ENCODE assay signal across 9 cellular contexts in genomic region chr2:231665208-231665921, GRCh38. TPM values are rescaled to one million over a fixed set of nuclear protein-coding genes. Genes with fewer than 3 reads are reported as not detected.
DNase-seq lines count a peak whose midpoint lies in the region; ATAC-seq and TF ChIP-seq lines count a peak whose summit lies in the region.
"Had no signal": no experiment of that assay in that cellular context is flagged by ENCODE, and none has a peak within 500 bp of the region (broad histone marks: within the 10 kb centered on the region; RNA-seq: fewer than 3 reads in every experiment).

No MANE protein-coding gene starts in this region.

- no peak overlapping the region for H3K4me3 ChIP-seq in body of pancreas
- H3K4me3 ChIP-seq in mucosa of rectum (ENCODE audit: low read length in 2 of 2) = peak overlapping the region; percentile 78 to 91

- H3K27me3 Mint-ChIP-seq in activated CD4-positive, alpha-beta T cell treated with anti-CD3 and anti-CD28 coated beads, Interleukin-2, amount 10 ng/mL, durations not matched to agents 24 days and 14 days = no peaks in the 10 kb centered on the region
- H3K27me3 Mint-ChIP-seq in type B pancreatic cell (no peaks in the 10 kb centered on the region), T-helper 17 cell (no peaks in the 10 kb centered on the region)

- peak overlapping the region; percentile 99 to 100 for H3K9ac ChIP-seq in mucosa of rectum (ENCODE audit: low read depth in 1 of 2, low read length in 2 of 2)

- peak overlapping the region; percentile 9 for H3K27ac Mint-ChIP-seq in activated CD4-positive, alpha-beta T cell treated with anti-CD3 and anti-CD28 coated beads, Interleukin-2, amount 10 ng/mL, durations not matched to agents 24 days and 14 days
- H3K27ac Mint-ChIP-seq in type B pancreatic cell = peak overlapping the region; percentile 94
- H3K27ac Mint-ChIP-seq in T-helper 17 cell = no peak overlapping the region

- no peaks in the 10 kb centered on the region for H3K36me3 Mint-ChIP-seq in activated CD4-positive, alpha-beta T cell treated with anti-CD3 and anti-CD28 coated beads, Interleukin-2, amount 10 ng/mL, durations not matched to agents 24 days and 14 days (ENCODE audit: low read depth)
- no peaks in the 10 kb centered on the region for H3K36me3 Mint-ChIP-seq in type B pancreatic cell
- no peaks in the 10 kb centered on the region for H3K36me3 Mint-ChIP-seq in T-helper 17 cell (ENCODE audit: low read depth)

- ATAC-seq in body of pancreas = no peak
- ATAC-seq in HG03025 (IDR thresholded peaks at IDR 0.05; ENCODE audit: low FRiP score, unreplicated experiment) = no peak
- ATAC-seq in T-helper 17 cell = no peak

- no peaks in the 10 kb centered on the region for H3K27me3 ChIP-seq in body of pancreas
- no peaks in the 10 kb centered on the region for H3K27me3 ChIP-seq in mucosa of rectum (ENCODE audit: control insufficient read depth in 2 of 2, insufficient read depth in 2 of 2, low read length in 2 of 2)

- intact Hi-C loops in activated CD4-positive, alpha-beta T cell treated with anti-CD3 and anti-CD28 coated beads, Interleukin-2, amount 10 ng/mL, durations not matched to agents 24 days and 14 days (cut with micrococcal nuclease) = no loop called here
- intact Hi-C loops in body of pancreas (cut with DNase I) = no loop called here

- DNase-seq in activated CD4-positive, alpha-beta T cell treated with anti-CD3 and anti-CD28 coated beads, Interleukin-2, amount 10 ng/mL, durations not matched to agents 24 days and 14 days = no peak
- DNase-seq in activated CD4-positive, alpha-beta T cell treated with anti-CD3 and anti-CD28 coated beads, Interleukin-2, amount 50 U/mL, for 1 hour = no peak
- no peak for DNase-seq in body of pancreas
- DNase-seq in type B pancreatic cell (ENCODE audit: extremely low spot score, unreplicated experiment) = no peak
- DNase-seq in DMS79 treated with DMSO at 0.1 percent for 48 hours (lab: John Stamatoyannopoulos, UW) = no peak
- no peak for DNase-seq in T-helper 17 cell
- DNase-seq: activated gamma-delta T cell treated with Interleukin-2 at 50 U/mL for 16 hours had no signal

- H3K27ac ChIP-seq in body of pancreas (peak overlapping the region; percentile 99 to 100 (median 100)), mucosa of rectum (ENCODE audit: low read depth in 2 of 2, low read length in 2 of 2) (peak overlapping the region; percentile 100)

- TF ChIP-seq CTCF in body of pancreas (IDR thresholded peaks at IDR 0.05) (no peak), type B pancreatic cell (conservative IDR thresholded peaks at IDR 0.05) (no peak)

- TF ChIP-seq POLR2A in body of pancreas (IDR thresholded peaks at IDR 0.05) = no peak

- H3K36me3 ChIP-seq in body of pancreas (replicated peaks in 1 of 2; ENCODE audit: insufficient read depth in 1 of 2, low read depth in 2 of 2) (no peaks in the 10 kb centered on the region), mucosa of rectum (ENCODE audit: control insufficient read depth in 2 of 2, insufficient read depth in 2 of 2, low read length in 2 of 2) (no peaks in the 10 kb centered on the region)

- H3K9me3 ChIP-seq in body of pancreas (no peaks in the 10 kb centered on the region), mucosa of rectum (ENCODE audit: control insufficient read depth in 2 of 2, low read length in 2 of 2) (peaks cover 0 to 2% of the 10 kb centered on the region in 2 donors), T-helper 17 cell (ENCODE audit: control insufficient read depth, low read length, poor library complexity, severe bottlenecking) (no peaks in the 10 kb centered on the region)

- H3K4me1 ChIP-seq in body of pancreas (peaks cover 43% of the 10 kb centered on the region), mucosa of rectum (ENCODE audit: control insufficient read depth in 2 of 2, insufficient read depth in 2 of 2, low read length in 2 of 2) (peaks cover 45 to 62% of the 10 kb centered on the region in 2 donors)

- H3K4me3 Mint-ChIP-seq in activated CD4-positive, alpha-beta T cell treated with anti-CD3 and anti-CD28 coated beads, Interleukin-2, amount 10 ng/mL, durations not matched to agents 24 days and 14 days = no peak overlapping the region
- peak overlapping the region; percentile 55 for H3K4me3 Mint-ChIP-seq in type B pancreatic cell
- H3K4me3 Mint-ChIP-seq in T-helper 17 cell = no peak overlapping the region

- H3K9me3 Mint-ChIP-seq in activated CD4-positive, alpha-beta T cell treated with anti-CD3 and anti-CD28 coated beads, Interleukin-2, amount 10 ng/mL, durations not matched to agents 24 days and 14 days = no peaks in the 10 kb centered on the region
- no peaks in the 10 kb centered on the region for H3K9me3 Mint-ChIP-seq in type B pancreatic cell

- H3K4me1 Mint-ChIP-seq in activated CD4-positive, alpha-beta T cell treated with anti-CD3 and anti-CD28 coated beads, Interleukin-2, amount 10 ng/mL, durations not matched to agents 24 days and 14 days = peaks cover 19% of the 10 kb centered on the region
- H3K4me1 Mint-ChIP-seq in type B pancreatic cell (ENCODE audit: unreplicated experiment) (peaks cover 13% of the 10 kb centered on the region), T-helper 17 cell (peaks cover 3% of the 10 kb centered on the region)

- 81 to 91% methylated on average over 7 to 14 of the region's 14 CpGs for WGBS in body of pancreas, 2 donors

RNA-seq across cellular contexts. Expression of gene PTMA, which starts 43.0 kb away (rescaled TPM):
- total RNA-seq in activated CD4-positive, alpha-beta T cell treated with anti-CD3 and anti-CD28 coated beads, Interleukin-2, amount 10 ng/mL, durations not matched to agents 24 days and 14 days = 2,376 and 2,379 TPM in 2 replicates
- total RNA-seq in body of pancreas (100 to 1,000 TPM; 532 to 757 TPM), type B pancreatic cell (ENCODE audit: low replicate concordance) (969 and 1,228 TPM in 2 replicates), T-helper 17 cell (1,000 to 10,000 TPM; 1,121 to 1,256 TPM)

Comparison
In these comparisons a context has a peak if more than half of its experiments do, and no peak if none do; other contexts are left out.
1. H3K4me3 ChIP-seq: peak in mucosa of rectum (2 of 2); none in body of pancreas (0 of 2).